Comparison of ENCODE assay signal across 1 cellular context in genomic region chr2:172743898-172744297, GRCh38.
TF ChIP-seq lines count a peak whose summit lies in the region.

No MANE protein-coding gene starts in this region.

TF ChIP-seq in HepG2, 621 proteins besides CTCF, POLR2A, EP300 and RAD21 (continued from another document):
- TF ChIP-seq ZHX1 (CRISPR knock-in tag; IDR thresholded peaks at IDR 0.05; ENCODE audit: low read depth) = no peak
- TF ChIP-seq ATF7 (IDR thresholded peaks at IDR 0.05) = peak; percentile 90
- TF ChIP-seq ATF7 (CRISPR knock-in tag; IDR thresholded peaks at IDR 0.05) = no peak
